Comparison of ENCODE assay signal across 8 cellular contexts in the genomic region with DNA sequence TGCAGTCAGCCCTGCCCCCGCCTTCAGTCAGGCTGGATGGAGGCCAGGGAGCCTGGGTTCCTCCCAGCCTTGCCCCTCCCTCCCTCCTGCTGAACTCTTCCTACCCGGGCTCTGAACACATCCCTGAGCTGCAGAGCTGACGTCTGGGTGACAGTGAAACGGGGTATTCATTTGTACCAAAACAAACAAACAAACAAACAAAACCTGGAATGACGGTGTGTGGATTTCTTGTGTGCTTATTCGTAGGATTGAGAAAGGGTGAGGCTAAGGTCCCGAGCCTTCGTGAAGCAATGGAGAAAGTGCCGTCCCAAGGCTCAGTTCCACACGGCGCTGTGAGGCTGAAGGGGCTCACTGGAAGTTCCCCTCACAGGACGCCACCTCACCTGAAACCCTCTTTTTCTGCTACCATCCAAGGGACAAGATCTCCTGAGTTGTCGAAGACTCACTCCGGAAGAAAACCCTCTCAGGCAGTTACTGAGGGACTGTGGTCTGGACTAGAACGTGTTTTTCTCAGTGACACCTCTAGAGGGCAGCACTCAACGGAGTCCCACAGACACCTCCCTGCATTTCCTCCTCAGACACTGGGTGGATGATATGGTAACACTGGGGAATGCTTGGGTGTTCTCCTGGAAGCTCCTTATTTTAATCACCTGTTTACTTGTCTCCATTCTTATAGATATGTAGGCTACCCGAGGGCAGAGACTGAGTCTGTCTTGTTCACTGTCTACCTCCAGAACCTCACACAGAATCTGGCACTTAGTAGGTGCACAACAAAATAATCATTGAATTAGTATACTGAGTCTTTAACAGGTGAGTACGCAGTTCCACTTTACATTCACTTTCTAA. TPM values are rescaled to one million over a fixed set of nuclear protein-coding genes. Genes with fewer than 3 reads are reported as not detected.
A peak's percentile ranks its signal among the peaks of the same experiment; 100 is the strongest.
DNase-seq lines count a peak whose midpoint lies in the region; ATAC-seq, FAIRE-seq and TF ChIP-seq lines count a peak whose summit lies in the region.

No MANE protein-coding gene starts in this region.

- DNase-seq in AG08395 (ENCODE audit: low spot score): peak; percentile 87
- DNase-seq in NCI-H2171 (lab: John Stamatoyannopoulos, UW): peak; percentile 9
- DNase-seq in caudate nucleus (lab: John Stamatoyannopoulos, UW): peak in 49 of 61 donors; percentile 1 to 63 (median 23)
- no peak for DNase-seq in kidney
- peak; percentile 28 to 30 for DNase-seq in stimulated activated CD4-positive, alpha-beta T cell treated with anti-CD3 and anti-CD28 coated beads, Interleukin-1b, Interleukin-23, amount 100 ng/mL, for 1 hour (ENCODE audit: low read depth in 2 of 2)

- peak; percentile 99 for ATAC-seq in GM18867 (IDR thresholded peaks at IDR 0.05; ENCODE audit: unreplicated experiment)
- ATAC-seq in HG03103 (IDR thresholded peaks at IDR 0.05; ENCODE audit: low read depth, unreplicated experiment): peak; percentile 98

- peak; percentile 44 for FAIRE-seq in kidney (lab: Jason Lieb, UNC)

- peak overlapping the region; percentile 43 to 82 for H3K9ac ChIP-seq in kidney (ENCODE audit: low read length in 2 of 2)

- intact Hi-C loops in kidney (cut with DNase I): no loop called here

- H3K36me3 ChIP-seq in kidney (ENCODE audit: control insufficient read depth in 1 of 2, insufficient read depth in 2 of 2, low read length in 2 of 2): no peaks in the 10 kb centered on the region

- H3K4me3 ChIP-seq in WI38 (ENCODE audit: low read depth, low read length): peak overlapping the region; percentile 52
- H3K4me3 ChIP-seq in kidney (ENCODE audit: low read length in 2 of 2): peak overlapping the region; percentile 81 to 90

- H3K27ac ChIP-seq in caudate nucleus (ENCODE audit: low read depth, low read length) (no peak overlapping the region), kidney (ENCODE audit: low read depth in 2 of 2, low read length in 2 of 2) (no peak overlapping the region)

- peak; percentile 67 for TF ChIP-seq CTCF in WI38 (IDR thresholded peaks at IDR 0.05; ENCODE audit: low read depth, low read length)
- peak; percentile 81 for TF ChIP-seq CTCF in kidney (IDR thresholded peaks at IDR 0.05; ENCODE audit: borderline replicate concordance, extremely low read depth, insufficient read depth)

- peaks cover 0 to 2% of the 10 kb centered on the region in 2 donors for H3K4me1 ChIP-seq in kidney (ENCODE audit: control insufficient read depth in 1 of 2, insufficient read depth in 1 of 2, low read depth in 1 of 2, low read length in 2 of 2)

- no peaks in the 10 kb centered on the region for H3K9me3 ChIP-seq in kidney (ENCODE audit: control insufficient read depth in 1 of 2, low read length in 2 of 2)

RNA-seq across cellular contexts. Expression of a gene that starts 27.3 kb away (rescaled TPM):
- total RNA-seq in kidney: not detected
- not detected for polyA plus RNA-seq in kidney (ENCODE audit: insufficient read depth, low read depth, low replicate concordance)

RNA-seq across cellular contexts. Expression of a gene that starts 41.6 kb away (rescaled TPM):
- total RNA-seq in kidney: not detected
- not detected for polyA plus RNA-seq in kidney (ENCODE audit: insufficient read depth, low read depth, low replicate concordance)
